Comparison of ENCODE assay signal across 8 cellular contexts in the genomic region with DNA sequence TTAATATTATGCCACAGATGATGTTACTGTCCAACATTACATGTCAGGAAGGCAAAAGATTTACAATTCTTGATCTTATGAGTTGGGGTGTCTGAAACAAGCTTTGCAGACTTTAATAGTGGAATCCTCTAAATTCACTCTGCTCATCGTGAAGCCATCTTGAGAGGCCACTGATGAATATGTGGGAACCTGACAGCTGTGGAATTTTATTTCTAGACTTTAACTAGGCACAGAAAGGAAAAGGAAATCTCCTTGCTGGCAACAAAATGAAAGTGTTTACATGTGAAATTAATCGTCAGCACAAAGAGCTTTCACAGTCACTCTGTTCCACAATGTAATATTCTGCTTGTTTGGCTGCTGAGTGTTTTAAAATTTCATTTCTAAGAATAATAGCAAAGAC. TPM values are rescaled to one million over a fixed set of nuclear protein-coding genes. Genes with fewer than 3 reads are reported as not detected.
DNase-seq lines count a peak whose midpoint lies in the region; TF ChIP-seq lines count a peak whose summit lies in the region.
"Had no signal": no experiment of that assay in that cellular context is flagged by ENCODE, and none has a peak within 500 bp of the region (broad histone marks: within the 10 kb centered on the region; RNA-seq: fewer than 3 reads in every experiment).

No MANE protein-coding gene starts in this region.

- DNase-seq in G401 (ENCODE audit: low spot score) (peak; percentile 28), endodermal cell (no peak), trophoblast cell (no peak), nucleus accumbens (lab: John Stamatoyannopoulos, UW) (no peak), kidney tubule cell (ENCODE audit: low spot score) (no peak), Karpas-422 (no peak)
- DNase-seq: stimulated activated CD8-positive, alpha-beta memory T cell treated with anti-CD3 and anti-CD28 coated beads, Interleukin-4, amount 100 ng/mL, for 48 hours had no signal

- H3F3A ChIP-seq in Loucy (ENCODE audit: low read depth): no peaks in the 10 kb centered on the region

- no peak overlapping the region for H3K18ac ChIP-seq in trophoblast cell (ENCODE audit: low read length)

- H3K36me3 ChIP-seq in Loucy (ENCODE audit: insufficient read depth, low read length) (no peaks in the 10 kb centered on the region; the same call in 1 of the 2 replicates), endodermal cell (ENCODE audit: control insufficient read depth, insufficient read depth, low read length) (peaks cover 42% of the 10 kb centered on the region), trophoblast cell (ENCODE audit: control insufficient read depth in 1 of 2, insufficient read depth in 2 of 2, low read length in 2 of 2) (no peaks in the 10 kb centered on the region), Karpas-422 (ENCODE audit: insufficient read depth, low read length) (no peaks in the 10 kb centered on the region)

- H3K27ac Mint-ChIP-seq in endodermal cell: no peak overlapping the region

- H3K36me3 Mint-ChIP-seq in endodermal cell (ENCODE audit: low read depth): peaks cover 12% of the 10 kb centered on the region

- peaks cover 37% of the 10 kb centered on the region for H4K20me1 ChIP-seq in Loucy (ENCODE audit: insufficient read depth, low read length, poor library complexity, severe bottlenecking)
- H4K20me1 ChIP-seq in Karpas-422 (ENCODE audit: insufficient read depth, low read depth, low read length): no peaks in the 10 kb centered on the region

- H3K9ac ChIP-seq in Loucy (ENCODE audit: low read depth, low read length, poor library complexity, severe bottlenecking) (peak overlapping the region; percentile 62), endodermal cell (ENCODE audit: extremely low read depth, low read length, poor library complexity, severe bottlenecking) (no peak overlapping the region), trophoblast cell (ENCODE audit: low read length) (no peak overlapping the region), Karpas-422 (ENCODE audit: low read length) (no peak overlapping the region)

- H3K79me2 ChIP-seq in Loucy (ENCODE audit: insufficient read depth, low read length): peaks cover 92% of the 10 kb centered on the region
- H3K79me2 ChIP-seq in trophoblast cell (ENCODE audit: control insufficient read depth, insufficient read depth, low read length, poor library complexity): no peaks in the 10 kb centered on the region
- no peaks in the 10 kb centered on the region for H3K79me2 ChIP-seq in Karpas-422 (ENCODE audit: low read length)

- no peak overlapping the region for H3K4ac ChIP-seq in trophoblast cell (ENCODE audit: low read depth, low read length)

- H2BK12ac ChIP-seq in trophoblast cell (ENCODE audit: low read length): no peak overlapping the region

- 90 to 97% methylated on average over 2 of the region's 2 CpGs for WGBS in endodermal cell (ENCODE audit: insufficient coverage in 1 of 2, insufficient read length in 1 of 2), 2 experiments
- WGBS in trophoblast cell (ENCODE audit: extremely low coverage, insufficient coverage, insufficient read length): no CpG with 5 or more reads among the region's 2 CpGs

- H2AK5ac ChIP-seq in trophoblast cell (ENCODE audit: low read length): no peak overlapping the region

- H4K8ac ChIP-seq in trophoblast cell (ENCODE audit: low read depth, low read length): no peak overlapping the region

- H2AFZ ChIP-seq in Loucy (ENCODE audit: low read length) (no peak overlapping the region), trophoblast cell (ENCODE audit: insufficient read depth, low read length, poor library complexity) (no peak overlapping the region), Karpas-422 (ENCODE audit: low read length) (no peak overlapping the region)

- H4K91ac ChIP-seq in trophoblast cell (ENCODE audit: low read depth, low read length): no peak overlapping the region

- H3K9me3 Mint-ChIP-seq in endodermal cell: no peaks in the 10 kb centered on the region

- no peak for TF ChIP-seq CTCF in Loucy (conservative IDR thresholded peaks at IDR 0.05; ENCODE audit: low read length)
- TF ChIP-seq CTCF in endodermal cell (conservative IDR thresholded peaks at IDR 0.05): no peak

- H3K4me1 Mint-ChIP-seq in endodermal cell: peaks cover 20% of the 10 kb centered on the region

- no peak overlapping the region for H3K4me3 Mint-ChIP-seq in endodermal cell

- H3K9me3 ChIP-seq in Loucy (ENCODE audit: insufficient read depth, low read depth, low read length): no peaks in the 10 kb centered on the region
- H3K9me3 ChIP-seq in endodermal cell (ENCODE audit: control insufficient read depth, low read length): no peaks in the 10 kb centered on the region
- no peaks in the 10 kb centered on the region for H3K9me3 ChIP-seq in trophoblast cell (ENCODE audit: insufficient read depth, low read depth, low read length)
- H3K9me3 ChIP-seq in Karpas-422 (ENCODE audit: low read length): no peaks in the 10 kb centered on the region

- no peaks in the 10 kb centered on the region for H3K27me3 Mint-ChIP-seq in endodermal cell (ENCODE audit: insufficient read depth)

- H3K4me3 ChIP-seq in Loucy (ENCODE audit: low read length, poor library complexity, severe bottlenecking): peak overlapping the region; percentile 60
- no peak overlapping the region for H3K4me3 ChIP-seq in endodermal cell (ENCODE audit: low read length)
- no peak overlapping the region for H3K4me3 ChIP-seq in trophoblast cell (ENCODE audit: low read depth, low read length)
- H3K4me3 ChIP-seq in Karpas-422 (ENCODE audit: low read length): no peak overlapping the region

- no peak overlapping the region for H3K23ac ChIP-seq in trophoblast cell (ENCODE audit: low read length)

- H2BK120ac ChIP-seq in trophoblast cell (ENCODE audit: insufficient read depth, low read length, poor library complexity): no peak overlapping the region

- H4K12ac ChIP-seq in trophoblast cell (ENCODE audit: low read depth, low read length): no peak overlapping the region

- H3K79me1 ChIP-seq in trophoblast cell (ENCODE audit: low read length): peaks cover 3% of the 10 kb centered on the region

- H3K27me3 ChIP-seq in Loucy (ENCODE audit: insufficient read depth, low read length, poor library complexity, severe bottlenecking): no peaks in the 10 kb centered on the region
- H3K27me3 ChIP-seq in endodermal cell (ENCODE audit: control insufficient read depth, insufficient read depth, low read length, poor library complexity, severe bottlenecking): no peaks in the 10 kb centered on the region
- no peaks in the 10 kb centered on the region for H3K27me3 ChIP-seq in trophoblast cell (ENCODE audit: insufficient read depth, low read length)
- H3K27me3 ChIP-seq in Karpas-422 (ENCODE audit: low read length): no peaks in the 10 kb centered on the region

- H3K9me2 ChIP-seq in Loucy (replicated peaks; ENCODE audit: low read depth, low read length): no peaks in the 10 kb centered on the region
- H3K9me2 ChIP-seq in Karpas-422 (replicated peaks; ENCODE audit: insufficient read depth, low read length): no peaks in the 10 kb centered on the region

- H3K27ac ChIP-seq in endodermal cell (ENCODE audit: low read depth, low read length) (peak overlapping the region; percentile 77), trophoblast cell (ENCODE audit: low read depth, low read length) (peak overlapping the region; percentile 72), Karpas-422 (ENCODE audit: low read length) (no peak overlapping the region)

- in situ Hi-C loops in G401 (cut with HindIII; ENCODE audit: low sequenced_read_pairs): no loop called here

- peak overlapping the region; percentile 87 for H3K4me2 ChIP-seq in Loucy (ENCODE audit: low read depth, low read length, poor library complexity, severe bottlenecking)
- no peak overlapping the region for H3K4me2 ChIP-seq in trophoblast cell (ENCODE audit: low read length)
- H3K4me2 ChIP-seq in Karpas-422 (ENCODE audit: low read depth, low read length, poor library complexity, severe bottlenecking): no peak overlapping the region

- H2BK5ac ChIP-seq in trophoblast cell (ENCODE audit: low read depth, low read length, poor library complexity): no peak overlapping the region

- H3K4me1 ChIP-seq in Loucy (ENCODE audit: insufficient read depth, low read length, poor library complexity, severe bottlenecking) (peaks cover 56% of the 10 kb centered on the region), endodermal cell (ENCODE audit: control insufficient read depth, insufficient read depth, low read length) (peaks cover 2% of the 10 kb centered on the region), trophoblast cell (ENCODE audit: control insufficient read depth in 1 of 2, insufficient read depth in 2 of 2, low read length in 2 of 2) (peaks cover 7 to 13% of the 10 kb centered on the region in 2 experiments), Karpas-422 (ENCODE audit: low read length) (no peaks in the 10 kb centered on the region)

- no peak overlapping the region for H3K14ac ChIP-seq in trophoblast cell (ENCODE audit: low read length)

RNA-seq across cellular contexts. Expression of gene NREP, which starts 14.8 kb away (rescaled TPM):
- total RNA-seq in G401 (2014; rRNA removed; shearing (Covaris generic)): 2.3 and 6.9 TPM in 2 replicates
- total RNA-seq in endodermal cell: 100 to 1,000 TPM; 212 to 238 TPM
- 529 TPM for polyA plus RNA-seq in endodermal cell (2013, experiment 1 of 2)
- 488 TPM for polyA plus RNA-seq in endodermal cell (2013, experiment 2 of 2)
- 166 and 175 TPM in 2 replicates for polyA plus RNA-seq in trophoblast cell (2013)
- total RNA-seq in Karpas-422 (2014; rRNA removed; shearing (Covaris generic); ENCODE audit: low replicate concordance): 2.7 and 5.8 TPM in 2 replicates

Comparison
In these comparisons a context has a peak if more than half of its experiments do, and no peak if none do; other contexts are left out.
1. RNA of gene NREP, which starts 14.8 kb away (total RNA-seq): 212 to 238 TPM in endodermal cell; 2.3 to 6.9 TPM in G401 and 2.7 to 5.8 TPM in Karpas-422; every median in the first group is over 10 times any median in the second.